8 cellular contexts compared by ENCODE assay signal in the genomic region with DNA sequence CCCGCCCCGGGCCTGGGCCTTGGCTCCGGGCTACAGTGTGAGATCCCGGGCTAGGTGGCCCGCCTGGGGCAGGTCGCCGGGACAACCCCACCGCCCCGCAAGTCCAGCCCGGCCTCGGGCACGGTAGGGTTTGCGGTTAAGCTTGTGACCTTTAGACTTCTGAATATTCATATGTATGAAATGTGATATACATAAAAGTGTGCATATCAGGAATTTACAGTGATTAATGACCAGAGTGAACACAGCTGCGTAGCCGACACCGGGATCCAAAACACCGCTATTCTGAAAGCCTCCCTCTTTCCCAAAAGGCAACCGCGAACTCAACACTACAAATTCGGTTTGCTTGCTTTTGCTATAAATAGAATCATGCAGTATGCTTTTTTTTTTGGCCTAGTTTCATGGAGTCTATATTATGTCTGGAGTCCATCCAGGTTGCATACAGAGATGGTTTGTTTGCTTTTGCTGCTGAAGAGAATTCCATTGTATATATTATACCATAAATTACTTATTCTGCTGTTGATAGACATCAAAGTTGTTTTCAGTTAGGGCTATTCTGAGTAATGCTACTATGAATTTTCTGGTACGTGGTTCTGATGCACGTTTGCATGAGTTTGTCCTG. TPM values are rescaled to one million over a fixed set of nuclear protein-coding genes. Genes with fewer than 3 reads are reported as not detected.
A peak's percentile ranks its signal among the peaks of the same experiment; 100 is the strongest.
DNase-seq lines count a peak whose midpoint lies in the region; ATAC-seq and TF ChIP-seq lines count a peak whose summit lies in the region.

No MANE protein-coding gene starts in this region.

- intact Hi-C loops in activated CD8-positive, alpha-beta T cell treated with anti-CD3 and anti-CD28 coated beads for 36 hours (cut with micrococcal nuclease): loop anchor here (5.0 kb wide), 1 partner anchor 207 kb away; no protein-coding TSS in a partner anchor
- intact Hi-C loops in gastrocnemius medialis (cut with DNase I; ENCODE audit: low total_unique reads): loop anchor here (1.0 to 5.0 kb wide), 4 partner anchors 18 to 357 kb away; a partner anchor contains a TSS

- H3K27me3 ChIP-seq in gastrocnemius medialis: no peaks in the 10 kb centered on the region

- H3K27ac ChIP-seq in gastrocnemius medialis: peak overlapping the region; percentile 93 to 99 (median 98)

- no peaks in the 10 kb centered on the region for H3K27me3 Mint-ChIP-seq in activated T-cell treated with anti-CD3 and anti-CD28 coated beads, Interleukin-2, amount 50 U/mL, for 24 hours
- H3K27me3 Mint-ChIP-seq in activated CD8-positive, alpha-beta T cell treated with anti-CD3 and anti-CD28 coated beads for 36 hours: no peaks in the 10 kb centered on the region

- no peaks in the 10 kb centered on the region for H3K9me3 Mint-ChIP-seq in activated T-cell treated with anti-CD3 and anti-CD28 coated beads, Interleukin-2, amount 50 U/mL, for 24 hours
- no peaks in the 10 kb centered on the region for H3K9me3 Mint-ChIP-seq in activated CD8-positive, alpha-beta T cell treated with anti-CD3 and anti-CD28 coated beads for 36 hours

- peaks cover 30 to 34% of the 10 kb centered on the region in 2 donors for H3K4me1 ChIP-seq in gastrocnemius medialis

- H3K9me3 ChIP-seq in gastrocnemius medialis: no peaks in the 10 kb centered on the region

- H3K4me3 Mint-ChIP-seq in activated T-cell treated with anti-CD3 and anti-CD28 coated beads, Interleukin-2, amount 50 U/mL, for 24 hours: peak overlapping the region; percentile 95
- H3K4me3 Mint-ChIP-seq in activated CD8-positive, alpha-beta T cell treated with anti-CD3 and anti-CD28 coated beads for 36 hours: peak overlapping the region; percentile 80

- CTCF ChIA-PET in activated CD8-positive, alpha-beta T cell treated with anti-CD3 and anti-CD28 coated beads for 36 hours (lab: Charles Lee): interaction anchor here (0.6 to 4.5 kb wide), 9 partner anchors 9 to 356 kb away, joined by 3 to 33 read pairs (median 6); a partner anchor contains a TSS

- peak overlapping the region; percentile 71 to 99 (median 92) for H3K4me3 ChIP-seq in gastrocnemius medialis

- no peak for ATAC-seq in activated CD8-positive, alpha-beta T cell treated with anti-CD3 and anti-CD28 coated beads for 36 hours
- ATAC-seq in gastrocnemius medialis: peak in 1 of 2 donors; percentile 2
- no peak for ATAC-seq in GM18517 (IDR thresholded peaks at IDR 0.05; ENCODE audit: unreplicated experiment)

- no peak for TF ChIP-seq CTCF in activated CD8-positive, alpha-beta T cell treated with anti-CD3 and anti-CD28 coated beads for 36 hours (IDR thresholded peaks at IDR 0.05)
- TF ChIP-seq CTCF in gastrocnemius medialis (IDR thresholded peaks at IDR 0.05 in 4 of 5, conservative IDR thresholded peaks at IDR 0.05 in 1 of 5): no peak

- H3K36me3 ChIP-seq in gastrocnemius medialis: no peaks in the 10 kb centered on the region

- no peak for TF ChIP-seq POLR2A in gastrocnemius medialis (IDR thresholded peaks at IDR 0.05)

- peaks cover 46% of the 10 kb centered on the region for H3K36me3 Mint-ChIP-seq in activated T-cell treated with anti-CD3 and anti-CD28 coated beads, Interleukin-2, amount 50 U/mL, for 24 hours (ENCODE audit: low read depth)
- H3K36me3 Mint-ChIP-seq in activated CD8-positive, alpha-beta T cell treated with anti-CD3 and anti-CD28 coated beads for 36 hours (ENCODE audit: low read depth): peaks cover 31% of the 10 kb centered on the region

- H3K4me1 Mint-ChIP-seq in activated T-cell treated with anti-CD3 and anti-CD28 coated beads, Interleukin-2, amount 50 U/mL, for 24 hours (ENCODE audit: low read depth): peaks cover 39% of the 10 kb centered on the region
- H3K4me1 Mint-ChIP-seq in activated CD8-positive, alpha-beta T cell treated with anti-CD3 and anti-CD28 coated beads for 36 hours (ENCODE audit: low read depth): peaks cover 36% of the 10 kb centered on the region

- DNase-seq in activated T-cell treated with anti-CD3 and anti-CD28 coated beads, Interleukin-2, amount 50 U/mL, for 24 hours: no peak
- no peak for DNase-seq in activated T-cell treated with anti-CD3 and anti-CD28 coated beads for 4 hours
- DNase-seq in activated CD8-positive, alpha-beta T cell treated with anti-CD3 and anti-CD28 coated beads for 36 hours: no peak
- peak; percentile 51 for DNase-seq in hepatic stellate cell (ENCODE audit: low spot score)
- DNase-seq in gastrocnemius medialis: no peak
- DNase-seq in SK-N-DZ (ENCODE audit: low spot score): no peak
- no peak for DNase-seq in putamen (ENCODE audit: low spot score)

- H3K27ac Mint-ChIP-seq in activated T-cell treated with anti-CD3 and anti-CD28 coated beads, Interleukin-2, amount 50 U/mL, for 24 hours: peak overlapping the region; percentile 98
- peak overlapping the region; percentile 95 for H3K27ac Mint-ChIP-seq in activated CD8-positive, alpha-beta T cell treated with anti-CD3 and anti-CD28 coated beads for 36 hours

- POLR2A ChIA-PET in activated CD8-positive, alpha-beta T cell treated with anti-CD3 and anti-CD28 coated beads for 36 hours (lab: Charles Lee): interaction anchor here (1.3 to 8.2 kb wide), 12 partner anchors 10 to 356 kb away, joined by 3 to 133 read pairs (median 8); a partner anchor contains a TSS

- in situ Hi-C loops in gastrocnemius medialis (cut with MboI; ENCODE audit: low sequenced_read_pairs in 4 of 4): loop anchor here in 2 of 4 donors (5.0 to 10.0 kb wide), 2 partner anchors 347 to 349 kb away; no protein-coding TSS in a partner anchor

RNA-seq across cellular contexts. Expression of a gene that starts 0.7 kb away (rescaled TPM):
- 100 to 1,000 TPM; 243 to 249 TPM for total RNA-seq in activated CD8-positive, alpha-beta T cell treated with anti-CD3 and anti-CD28 coated beads for 36 hours
- 10 to 100 TPM; 19.6 to 59.1 (median 26.2) TPM for total RNA-seq in gastrocnemius medialis
- polyA plus RNA-seq in SK-N-DZ (2014; cell fraction: cytosol; rRNA removed): 13.0 and 29.3 TPM in 2 replicates
- polyA plus RNA-seq in SK-N-DZ (2014; cell fraction: nucleus; rRNA removed): 37.4 and 83.8 TPM in 2 replicates

RNA-seq across cellular contexts. Expression of a gene that starts 18.4 kb away (rescaled TPM):
- 10 to 100 TPM; 18.8 to 21.6 TPM for total RNA-seq in activated CD8-positive, alpha-beta T cell treated with anti-CD3 and anti-CD28 coated beads for 36 hours
- 100 to 1,000 TPM in 1 of 4 donors, 10 to 100 TPM in 3; 74.9 to 106 (median 89.1) TPM for total RNA-seq in gastrocnemius medialis
- polyA plus RNA-seq in SK-N-DZ (2014; cell fraction: cytosol; rRNA removed): 102 and 112 TPM in 2 replicates
- 59.7 and 105 TPM in 2 replicates for polyA plus RNA-seq in SK-N-DZ (2014; cell fraction: nucleus; rRNA removed)

RNA-seq across cellular contexts. Expression of a gene that starts 43.9 kb away (rescaled TPM):
- total RNA-seq in activated CD8-positive, alpha-beta T cell treated with anti-CD3 and anti-CD28 coated beads for 36 hours: 10 to 100 TPM; 57.9 to 58.3 TPM
- 1 to 10 TPM; 4.6 to 8.3 (median 7.1) TPM for total RNA-seq in gastrocnemius medialis
- polyA plus RNA-seq in SK-N-DZ (2014; cell fraction: cytosol; rRNA removed): 13.0 and 14.0 TPM in 2 replicates
- polyA plus RNA-seq in SK-N-DZ (2014; cell fraction: nucleus; rRNA removed): 5.8 and 7.6 TPM in 2 replicates

Comparison
In these comparisons a context has a peak if more than half of its experiments do, and no peak if none do; other contexts are left out.
1. RNA of a gene that starts 0.7 kb away (total RNA-seq): 243 to 249 TPM in activated CD8-positive, alpha-beta T cell treated with anti-CD3 and anti-CD28 coated beads for 36 hours; 19.6 to 59.1 TPM in gastrocnemius medialis; every median in the first group is over 4 times any median in the second.
2. RNA of a gene that starts 43.9 kb away (total RNA-seq): 57.9 to 58.3 TPM in activated CD8-positive, alpha-beta T cell treated with anti-CD3 and anti-CD28 coated beads for 36 hours; 4.6 to 8.3 TPM in gastrocnemius medialis; every median in the first group is over 4 times any median in the second.